ENCODE assay signal across 8 cellular contexts in genomic region chr10:27745719-27746363, GRCh38. TPM values are rescaled to one million over a fixed set of nuclear protein-coding genes. Genes with fewer than 3 reads are reported as not detected.
A peak's percentile ranks its signal among the peaks of the same experiment; 100 is the strongest.
DNase-seq lines count a peak whose midpoint lies in the region; ATAC-seq, FAIRE-seq and TF ChIP-seq lines count a peak whose summit lies in the region.

Gene MKX, minus strand, starts transcription at chr10:27745819. Its CDS starts 2,404 bp downstream, at chr10:27743415.

- peak in 2 of 5 experiments; percentile 6 to 10 for TF ChIP-seq CTCF in tibial nerve (IDR thresholded peaks at IDR 0.05)

- H3K4me1 ChIP-seq in ectodermal cell (ENCODE audit: control insufficient read depth, insufficient read depth, low read length) (peaks cover 13% of the 10 kb centered on the region), muscle layer of colon (ENCODE audit: insufficient read depth, low read length) (peaks cover 33% of the 10 kb centered on the region), tibial nerve (peaks cover 0 to 58% (median 28%) of the 10 kb centered on the region in 4 donors)

- no peaks in the 10 kb centered on the region for H3K36me3 ChIP-seq in ectodermal cell (ENCODE audit: control insufficient read depth, insufficient read depth, low read length)
- H3K36me3 ChIP-seq in muscle layer of colon (ENCODE audit: insufficient read depth, low read length) = no peaks in the 10 kb centered on the region
- no peaks in the 10 kb centered on the region for H3K36me3 ChIP-seq in tibial nerve

- H3K27me3 ChIP-seq in ectodermal cell (ENCODE audit: control insufficient read depth, insufficient read depth, low read length, poor library complexity, severe bottlenecking) (peaks cover 98% of the 10 kb centered on the region), muscle layer of colon (ENCODE audit: control insufficient read depth in 1 of 2, insufficient read depth in 2 of 2, low read length in 2 of 2) (peaks cover 35 to 75% of the 10 kb centered on the region in 2 donors), tibial nerve (peaks cover 0 to 93% of the 10 kb centered on the region in 2 donors)

- peak within 1 kb of the TSS; percentile 28 for H3K4me3 ChIP-seq in ectodermal cell (ENCODE audit: insufficient read depth, low read depth, low read length)
- H3K4me3 ChIP-seq in muscle layer of colon (ENCODE audit: low read depth in 1 of 2, low read length in 2 of 2) = peak within 1 kb of the TSS; percentile 54 to 77
- H3K4me3 ChIP-seq in tibial nerve = peak within 1 kb of the TSS; percentile 38 to 58 (median 48)

- H3K9ac ChIP-seq in muscle layer of colon (ENCODE audit: low read length) = no peak within 1 kb of the TSS

- H3K9me3 ChIP-seq in ectodermal cell (ENCODE audit: control insufficient read depth, low read length) (no peaks in the 10 kb centered on the region), muscle layer of colon (ENCODE audit: low read length) (no peaks in the 10 kb centered on the region), tibial nerve (no peaks in the 10 kb centered on the region)

- peak; percentile 14 for DNase-seq in H54 (ENCODE audit: insufficient read length, low spot score)
- DNase-seq in T-helper 9 cell = peak; percentile 17
- DNase-seq in tibial nerve (ENCODE audit: low spot score in 2 of 2) = no peak
- DNase-seq in NCI-H187 (lab: John Stamatoyannopoulos, UW) = no peak

- no peak within 1 kb of the TSS for H3K27ac ChIP-seq in ectodermal cell (ENCODE audit: insufficient read depth, low read depth, low read length, poor library complexity, severe bottlenecking)
- H3K27ac ChIP-seq in muscle layer of colon (ENCODE audit: low read depth, low read length) = no peak within 1 kb of the TSS
- no peak within 1 kb of the TSS for H3K27ac ChIP-seq in tibial nerve

- no peak for FAIRE-seq in H54 (lab: Jason Lieb, UNC)

- no peak for TF ChIP-seq EP300 in tibial nerve (IDR thresholded peaks at IDR 0.05)

- ATAC-seq in HG03025 (IDR thresholded peaks at IDR 0.05; ENCODE audit: low FRiP score, unreplicated experiment) = no peak
- no peak for ATAC-seq in GM18861 (IDR thresholded peaks at IDR 0.05; ENCODE audit: unreplicated experiment)

- TF ChIP-seq POLR2A in H54 (IDR thresholded peaks at IDR 0.05; ENCODE audit: low read depth, low read length) (no peak), tibial nerve (IDR thresholded peaks at IDR 0.05) (no peak)

- 0 to 1% methylated on average over 72 of the region's 72 CpGs for whole genome bisulfite sequencing in ectodermal cell, 2 experiments
- WGBS in tibial nerve, 2 donors = 2 to 3% methylated on average over 47 to 71 of the region's 72 CpGs

RNA-seq across cellular contexts. Expression of gene MKX, which starts in this region (rescaled TPM):
- not detected for polyA plus RNA-seq in ectodermal cell (2013, experiment 1 of 4)
- polyA plus RNA-seq in ectodermal cell (2013, experiment 2 of 4) = not detected
- polyA plus RNA-seq in ectodermal cell (2013, experiment 3 of 4) = not detected
- not detected for polyA plus RNA-seq in ectodermal cell (2013, experiment 4 of 4)
- total RNA-seq in tibial nerve = 1 to 10 TPM in 2 of 4 donors, under 1 TPM in 2; 0.63 to 1.2 (median 1.0) TPM

Comparison
In these comparisons a context has a peak if more than half of its experiments do, and no peak if none do; other contexts are left out.
1. DNase-seq: peak in H54 (single experiment) and T-helper 9 cell (single experiment); none in tibial nerve (0 of 2) and NCI-H187 (0 of 2).
2. Peak in every context shown above with its lines, with median percentiles within 50 percentile points of each other: H3K4me3 ChIP-seq.